In genomic region chr2:98329549-98329948, GRCh38 we compare ENCODE assay signal across 28 cellular contexts. TPM values are rescaled to one million over a fixed set of nuclear protein-coding genes. Genes with fewer than 3 reads are reported as not detected.
"Had no signal": no experiment of that assay in that cellular context is flagged by ENCODE, and none has a peak within 500 bp of the region (broad histone marks: within the 10 kb centered on the region; RNA-seq: fewer than 3 reads in every experiment).

No MANE protein-coding gene starts in this region.

- H3K27ac ChIP-seq: stomach, suprapubic skin, testis, thoracic aorta, thyroid gland, tibial artery, tibial nerve, transverse colon, upper lobe of left lung, upper lobe of right lung, uterus, vagina had no signal

- H3K4me3 ChIP-seq: stomach, suprapubic skin, testis, thoracic aorta, thyroid gland, tibial artery, tibial nerve, transverse colon, upper lobe of left lung, upper lobe of right lung, uterus, vagina had no signal

- DNase-seq: stimulated activated CD4-positive, alpha-beta T cell treated with anti-CD3 and anti-CD28 coated beads, Interleukin-2, amount 100 ng/mL, for 48 hours; stimulated activated CD4-positive, alpha-beta T cell treated with anti-CD3 and anti-CD28 coated beads, Interleukin-4, amount 100 ng/mL, for 1 hour; stimulated activated CD4-positive, alpha-beta T cell treated with anti-CD3 and anti-CD28 coated beads, Interleukin-4, amount 100 ng/mL, for 24 hours; stimulated activated CD4-positive, alpha-beta T cell treated with anti-CD3 and anti-CD28 coated beads, Interleukin-4, amount 100 ng/mL, for 4 hours; stimulated activated CD8-positive, alpha-beta memory T cell treated with anti-CD3 and anti-CD28 coated beads, Interleukin-4, amount 100 ng/mL, for 48 hours; stimulated activated naive B cell treated with anti-CD40 and anti-IgM and Interleukin-4, amounts not matched to agents 10 μg/mL and 1 μg/mL and 100 μg/mL, for 72 hours; stimulated activated naive CD4-positive, alpha-beta T cell; stimulated activated naive CD4-positive, alpha-beta T cell treated with Interleukin-2 at 50 U/mL for 16 hours; stimulated activated naive CD8-positive, alpha-beta T cell treated with anti-CD3 and anti-CD28 coated beads, Interleukin-15, amount 100 ng/mL, for 72 hours; stimulated activated naive CD8-positive, alpha-beta T cell treated with anti-CD3 and anti-CD28 coated beads, Interleukin-15, Interleukin-2, amounts not matched to agents 100 U/mL and 50 U/mL, for 24 hours; stomach; substantia nigra; testis; thyroid gland; tibial artery; transverse colon; trophoblast cell; upper lobe of left lung; upper lobe of right lung; uterus had no signal

- H3K27me3 ChIP-seq: suprapubic skin, testis, thyroid gland, tibial artery, tibial nerve, transverse colon, upper lobe of left lung, upper lobe of right lung, uterus, vagina had no signal

- H3K9me3 ChIP-seq: suprapubic skin, testis, thoracic aorta, thyroid gland, tibial artery, tibial nerve, upper lobe of left lung, upper lobe of right lung, uterus, vagina had no signal

- FAIRE-seq: urothelium cell line had no signal

- ATAC-seq: stimulated activated effector memory CD8-positive, alpha-beta T cell treated with anti-CD3 and anti-CD28 coated beads, Interleukin-12 subunit alpha, Interleukin-12 subunit beta, amount 100 ng/mL, for 72 hours; stimulated activated memory B cell treated with anti-CD40 and anti-IgM and Interleukin-4, amounts not matched to agents 10 μg/mL and 1 μg/mL and 100 μg/mL, for 72 hours; stimulated activated naive B cell treated with anti-CD40 and anti-IgM and Interleukin-4, amounts not matched to agents 10 μg/mL and 1 μg/mL and 100 μg/mL, for 72 hours; stimulated activated naive CD8-positive, alpha-beta T cell treated with anti-CD3 and anti-CD28 coated beads, Interleukin-15, amount 100 ng/mL, for 72 hours; stimulated activated naive CD8-positive, alpha-beta T cell treated with anti-CD3 and anti-CD28 coated beads, Interleukin-15, Interleukin-2, amounts not matched to agents 100 U/mL and 50 U/mL, for 24 hours; upper lobe of right lung had no signal

- H3K4me1 ChIP-seq: suprapubic skin, testis, thyroid gland, tibial nerve, transverse colon, upper lobe of left lung, upper lobe of right lung, uterus, vagina had no signal

- H3K36me3 ChIP-seq: stomach, suprapubic skin, thoracic aorta, thyroid gland, tibial artery, tibial nerve, transverse colon, upper lobe of left lung, upper lobe of right lung, uterus, vagina had no signal

RNA-seq across cellular contexts. Expression of gene CNGA3, which starts 16.7 kb away (rescaled TPM):
- total RNA-seq: suprapubic skin, thoracic aorta, ureter, uterus, vagina had no signal
